In the genomic region with DNA sequence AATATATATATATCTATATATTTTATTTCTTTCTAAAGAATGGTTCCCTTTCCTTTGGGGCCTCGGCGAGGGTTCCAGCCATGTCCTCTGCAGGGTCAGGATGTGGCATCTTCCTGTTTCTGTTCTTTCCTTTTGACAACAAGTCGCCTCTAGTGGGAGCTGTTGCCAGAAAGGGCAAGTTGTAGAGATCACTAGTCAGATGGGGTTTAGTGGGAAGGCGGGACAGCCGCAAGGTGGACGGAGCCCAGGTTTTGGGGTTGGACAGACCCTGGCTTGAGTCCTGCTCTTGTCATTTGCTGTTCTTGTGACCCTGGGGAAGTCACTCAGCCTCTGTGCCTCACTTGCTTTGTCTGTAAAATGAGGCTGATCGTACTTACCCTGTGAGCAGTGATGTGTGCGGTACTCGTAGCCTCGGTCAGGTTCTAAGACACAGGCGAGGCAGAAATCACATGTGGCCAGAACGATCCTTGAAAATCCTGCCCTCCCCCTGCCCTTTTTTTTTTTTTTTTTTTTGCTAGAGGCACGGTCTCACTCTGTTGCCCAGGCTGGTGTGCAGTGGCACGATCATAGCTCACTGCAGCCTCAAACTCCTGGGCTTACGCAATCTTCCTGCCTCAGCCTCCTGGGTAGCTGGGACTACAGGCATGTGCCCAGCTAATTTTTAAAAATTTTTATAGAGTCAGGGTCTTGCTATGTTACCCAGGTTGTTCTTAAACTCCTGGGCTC, we compare ENCODE assay signal across 9 cellular contexts.
DNase-seq lines count a peak whose midpoint lies in the region; ATAC-seq lines count a peak whose summit lies in the region.
"Had no signal": no experiment of that assay in that cellular context is flagged by ENCODE, and none has a peak within 500 bp of the region (broad histone marks: within the 10 kb centered on the region; RNA-seq: fewer than 3 reads in every experiment).

No MANE protein-coding gene starts in this region.

- ATAC-seq in HG03571 (IDR thresholded peaks at IDR 0.05; ENCODE audit: unreplicated experiment) (no peak), GM19023 (IDR thresholded peaks at IDR 0.05; ENCODE audit: unreplicated experiment) (no peak)
- ATAC-seq: naive thymus-derived CD8-positive, alpha-beta T cell had no signal

- no peak overlapping the region for H3K9ac ChIP-seq in NT2/D1 (ENCODE audit: insufficient read length, low read depth)

- H3K4me1 ChIP-seq in NT2/D1 (ENCODE audit: insufficient read depth, insufficient read length): peaks cover 7% of the 10 kb centered on the region

- H3K4me3 ChIP-seq in NT2/D1 (ENCODE audit: insufficient read length, low read depth): no peak overlapping the region

- H3K27me3 ChIP-seq in NT2/D1 (ENCODE audit: insufficient read depth, insufficient read length): no peaks in the 10 kb centered on the region

- H3K36me3 ChIP-seq in NT2/D1 (ENCODE audit: insufficient read depth, insufficient read length, low read length): peaks cover 49% of the 10 kb centered on the region

- H3K9me3 ChIP-seq in NT2/D1 (ENCODE audit: insufficient read depth, low read length): no peaks in the 10 kb centered on the region

- H3K27ac ChIP-seq in epithelial cell of prostate: peak overlapping the region; percentile 59

- DNase-seq in A172 (ENCODE audit: low spot score): peak; percentile 22
- peak; percentile 46 for DNase-seq in ELF-1 (ENCODE audit: low read depth, low spot score)
- DNase-seq in NT2/D1 (ENCODE audit: low read depth, low spot score): peak; percentile 32
- DNase-seq in epithelial cell of prostate (ENCODE audit: low read depth, low spot score): no peak
- no peak for DNase-seq in ecto neural progenitor cell (ENCODE audit: low spot score)
- no peak for DNase-seq in activated gamma-delta T cell (lab: John Stamatoyannopoulos, UW)

Comparison
In these comparisons a context has a peak if more than half of its experiments do, and no peak if none do; other contexts are left out.
1. DNase-seq: peak in A172 (single experiment), ELF-1 (single experiment) and NT2/D1 (single experiment); none in epithelial cell of prostate (single experiment), ecto neural progenitor cell (single experiment) and activated gamma-delta T cell (single experiment).